In the genomic region with DNA sequence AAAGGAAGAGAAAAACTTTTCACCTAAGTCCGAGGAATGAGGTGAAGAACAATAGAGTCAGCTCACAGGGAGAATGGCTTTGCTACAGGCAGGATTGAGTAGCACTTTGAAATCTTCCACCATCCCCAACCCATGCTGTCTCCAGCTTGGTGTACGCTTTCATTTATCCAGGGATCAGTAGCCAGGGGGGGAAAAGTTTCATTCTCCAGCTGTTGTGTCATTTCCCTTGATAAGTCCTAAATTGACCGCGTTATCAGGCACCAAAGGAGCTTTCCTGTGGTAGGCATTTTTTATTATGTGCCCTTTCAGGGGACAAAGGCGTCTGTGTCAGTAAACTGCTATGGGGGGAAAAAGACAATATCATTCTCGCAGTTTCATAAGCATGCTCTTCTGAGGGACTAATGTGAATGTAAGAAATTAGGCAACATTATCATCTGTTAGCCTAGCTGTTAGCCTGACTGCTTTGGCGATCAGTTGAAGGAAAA, we compare ENCODE assay signal across 16 cellular contexts.
"Had no signal": no experiment of that assay in that cellular context is flagged by ENCODE, and none has a peak within 500 bp of the region (broad histone marks: within the 10 kb centered on the region; RNA-seq: fewer than 3 reads in every experiment).

No MANE protein-coding gene starts in this region.

- DNase-seq: activated CD4-positive, alpha-beta T cell treated with anti-CD3 and anti-CD28 coated beads for 36 hours; activated CD4-positive, alpha-beta T cell treated with anti-CD3 and anti-CD28 coated beads, Interleukin-2, amount 50 U/mL, for 48 hours; activated naive CD4-positive, alpha-beta T cell treated with Interleukin-2 at 50 U/mL for 16 hours; activated naive CD8-positive, alpha-beta T cell treated with anti-CD3 and anti-CD28 coated beads for 36 hours; activated T-cell treated with anti-CD3 and anti-CD28 coated beads, Interleukin-2, amount 50 U/mL, for 48 hours; esophagus squamous epithelium; heart left ventricle; retina; sigmoid colon; spleen; stimulated activated CD4-positive, alpha-beta T cell treated with anti-CD3 and anti-CD28 coated beads, Interleukin-4, amount 100 ng/mL, for 1 hour; stimulated activated naive CD4-positive, alpha-beta T cell treated with Interleukin-2 at 50 U/mL for 16 hours; T1000 had no signal

- H3K4me3 ChIP-seq: breast epithelium, coronary artery, esophagus squamous epithelium, heart left ventricle, sigmoid colon, spleen, thoracic aorta had no signal

- H3K36me3 ChIP-seq: breast epithelium, esophagus squamous epithelium, heart left ventricle, sigmoid colon, spleen, thoracic aorta had no signal

- H3K27ac ChIP-seq: breast epithelium, coronary artery, esophagus squamous epithelium, heart left ventricle, sigmoid colon, spleen, thoracic aorta had no signal

- H3K9me3 ChIP-seq: breast epithelium, esophagus squamous epithelium, heart left ventricle, sigmoid colon, spleen, thoracic aorta had no signal

- H3K4me1 ChIP-seq: breast epithelium, heart left ventricle, sigmoid colon had no signal

- H3K27me3 ChIP-seq: breast epithelium, sigmoid colon had no signal
